In genomic region chr7:100676501-100677306, GRCh38 we compare ENCODE assay signal across 9 cellular contexts. TPM values are rescaled to one million over a fixed set of nuclear protein-coding genes. Genes with fewer than 3 reads are reported as not detected.
DNase-seq lines count a peak whose midpoint lies in the region; ATAC-seq, FAIRE-seq and TF ChIP-seq lines count a peak whose summit lies in the region.
"Had no signal": no experiment of that assay in that cellular context is flagged by ENCODE, and none has a peak within 500 bp of the region (broad histone marks: within the 10 kb centered on the region; RNA-seq: fewer than 3 reads in every experiment).

No MANE protein-coding gene starts in this region.

- H3K27ac Mint-ChIP-seq in GM23338, result peak overlapping the region; percentile 78
- H3K27ac Mint-ChIP-seq in activated T-helper 2 cell treated with anti-CD3 and anti-CD28 coated beads, Interferon-gamma antibody, Interleukin-2, Interleukin-4, amounts not matched to agents 10 μg/mL and 5 μg/mL and 100 μg/mL, durations not matched to agents 14 hours and 24 hours and 36 hours, result peak overlapping the region; percentile 74

- H3K4me3 ChIP-seq in GM23338 (peak overlapping the region; percentile 93), left ventricle myocardium inferior (peak overlapping the region; percentile 99), skeletal muscle tissue (ENCODE audit: low read length in 3 of 3) (peak overlapping the region in 2 of 3 donors; percentile 13 to 24)

- intact Hi-C loops in activated T-helper 2 cell treated with anti-CD3 and anti-CD28 coated beads, Interferon-gamma antibody, Interleukin-2, Interleukin-4, amounts not matched to agents 10 μg/mL and 5 μg/mL and 100 μg/mL, durations not matched to agents 14 hours and 24 hours and 36 hours (cut with micrococcal nuclease), result loop anchor here (10.0 kb wide), 2 partner anchors 132 to 202 kb away; partner anchors contain the start of gene TSC22D4
- intact Hi-C loops in left ventricle myocardium inferior (cut with micrococcal nuclease), result no loop called here

- no peaks in the 10 kb centered on the region; the same call in 1 of the 2 replicates for H4K20me1 ChIP-seq in GM23338 (replicated peaks; ENCODE audit: insufficient read depth)

- FAIRE-seq in H54 (lab: Jason Lieb, UNC), result no peak

- peaks cover 13% of the 10 kb centered on the region for H3K27me3 ChIP-seq in GM23338 (ENCODE audit: insufficient read depth)
- no peaks in the 10 kb centered on the region for H3K27me3 ChIP-seq in left ventricle myocardium inferior (ENCODE audit: low read depth)
- H3K27me3 ChIP-seq in skeletal muscle tissue (ENCODE audit: control insufficient read depth in 3 of 3, insufficient read depth in 3 of 3, low read length in 3 of 3), result no peaks in the 10 kb centered on the region

- H3K9me2 ChIP-seq in GM23338 (ENCODE audit: insufficient read depth), result no peaks in the 10 kb centered on the region

- TF ChIP-seq POLR2A in H54 (IDR thresholded peaks at IDR 0.05; ENCODE audit: low read depth, low read length), result no peak

- peaks cover 33% of the 10 kb centered on the region for H3K27me3 Mint-ChIP-seq in GM23338 (ENCODE audit: insufficient read depth, low read depth, poor library complexity)
- H3K27me3 Mint-ChIP-seq in activated T-helper 2 cell treated with anti-CD3 and anti-CD28 coated beads, Interferon-gamma antibody, Interleukin-2, Interleukin-4, amounts not matched to agents 10 μg/mL and 5 μg/mL and 100 μg/mL, durations not matched to agents 14 hours and 24 hours and 36 hours (ENCODE audit: low read depth), result no peaks in the 10 kb centered on the region

- DNase-seq in GM23338 (ENCODE audit: low spot score) (no peak), left ventricle myocardium inferior (peak; percentile 21), GM19238 (ENCODE audit: insufficient read length, low spot score) (no peak), H54 (ENCODE audit: insufficient read length, low spot score) (no peak), HEK293T (ENCODE audit: extremely low spot score) (no peak), AG20443 (ENCODE audit: low spot score) (no peak)
- no peak for DNase-seq in activated T-helper 2 cell treated with anti-CD3 and anti-CD28 coated beads, Interferon-gamma antibody, Interleukin-2, Interleukin-4, amounts not matched to agents 10 μg/mL and 5 μg/mL and 100 μg/mL, durations not matched to agents 14 hours and 24 hours and 36 hours (ENCODE audit: low spot score)
- DNase-seq: SHP77 treated with DMSO at 0.1 percent for 48 hours had no signal

- H3K4me1 Mint-ChIP-seq in GM23338, result peaks cover 11% of the 10 kb centered on the region
- H3K4me1 Mint-ChIP-seq in activated T-helper 2 cell treated with anti-CD3 and anti-CD28 coated beads, Interferon-gamma antibody, Interleukin-2, Interleukin-4, amounts not matched to agents 10 μg/mL and 5 μg/mL and 100 μg/mL, durations not matched to agents 14 hours and 24 hours and 36 hours (ENCODE audit: low read depth), result peaks cover 11% of the 10 kb centered on the region

- no peaks in the 10 kb centered on the region for H3K9me3 ChIP-seq in left ventricle myocardium inferior (replicated peaks)
- no peaks in the 10 kb centered on the region for H3K9me3 ChIP-seq in skeletal muscle tissue (ENCODE audit: control insufficient read depth in 3 of 3, low read length in 3 of 3)

- H3K36me3 ChIP-seq in GM23338 (ENCODE audit: insufficient read depth) (no peaks in the 10 kb centered on the region), left ventricle myocardium inferior (peaks cover 41% of the 10 kb centered on the region), skeletal muscle tissue (ENCODE audit: control insufficient read depth in 3 of 3, insufficient read depth in 3 of 3, low read length in 3 of 3) (peaks cover 25 to 32% (median 30%) of the 10 kb centered on the region in 3 donors)

- H3K27ac ChIP-seq in GM23338 (ENCODE audit: low read depth) (no peak overlapping the region), left ventricle myocardium inferior (replicated peaks) (peak overlapping the region; percentile 99), skeletal muscle tissue (ENCODE audit: low read depth, low read length) (peak overlapping the region; percentile 98)

- peak overlapping the region in 2 of 3 donors; percentile 45 to 63 for H3K9ac ChIP-seq in skeletal muscle tissue (ENCODE audit: low read depth in 1 of 3, low read length in 3 of 3)

- TF ChIP-seq CTCF in GM23338 (conservative IDR thresholded peaks at IDR 0.05; ENCODE audit: low read depth in 2 of 2) (no peak), left ventricle myocardium inferior (IDR thresholded peaks at IDR 0.05; ENCODE audit: borderline replicate concordance) (no peak)

- peaks cover 11% of the 10 kb centered on the region for H3K4me1 ChIP-seq in GM23338 (ENCODE audit: insufficient read depth)
- H3K4me1 ChIP-seq in left ventricle myocardium inferior, result peaks cover 75% of the 10 kb centered on the region
- H3K4me1 ChIP-seq in skeletal muscle tissue (ENCODE audit: control insufficient read depth in 3 of 3, insufficient read depth in 3 of 3, low read length in 3 of 3), result peaks cover 5 to 9% (median 8%) of the 10 kb centered on the region in 3 donors

- H2AFZ ChIP-seq in GM23338, result no peak overlapping the region

- H3K9me3 Mint-ChIP-seq in GM23338, result no peaks in the 10 kb centered on the region
- no peaks in the 10 kb centered on the region for H3K9me3 Mint-ChIP-seq in activated T-helper 2 cell treated with anti-CD3 and anti-CD28 coated beads, Interferon-gamma antibody, Interleukin-2, Interleukin-4, amounts not matched to agents 10 μg/mL and 5 μg/mL and 100 μg/mL, durations not matched to agents 14 hours and 24 hours and 36 hours

- peak overlapping the region; percentile 99 for H3K4me2 ChIP-seq in GM23338

- POLR2A ChIA-PET in HEK293T (lab: Yijun Ruan, JAX), result interaction anchor here (1.0 to 2.1 kb wide), 2 partner anchors 15 to 29 kb away, joined by 4 to 9 read pairs; partner anchors contain the start of gene POP7

- H3K36me3 Mint-ChIP-seq in GM23338 (ENCODE audit: low read depth), result peaks cover 34% of the 10 kb centered on the region
- peaks cover 30% of the 10 kb centered on the region for H3K36me3 Mint-ChIP-seq in activated T-helper 2 cell treated with anti-CD3 and anti-CD28 coated beads, Interferon-gamma antibody, Interleukin-2, Interleukin-4, amounts not matched to agents 10 μg/mL and 5 μg/mL and 100 μg/mL, durations not matched to agents 14 hours and 24 hours and 36 hours (ENCODE audit: low read depth)

- ATAC-seq in GM23338, result no peak

- H3K79me2 ChIP-seq in GM23338 (replicated peaks; ENCODE audit: insufficient read depth), result no peaks in the 10 kb centered on the region

- peak overlapping the region; percentile 79 for H3K4me3 Mint-ChIP-seq in GM23338
- H3K4me3 Mint-ChIP-seq in activated T-helper 2 cell treated with anti-CD3 and anti-CD28 coated beads, Interferon-gamma antibody, Interleukin-2, Interleukin-4, amounts not matched to agents 10 μg/mL and 5 μg/mL and 100 μg/mL, durations not matched to agents 14 hours and 24 hours and 36 hours (ENCODE audit: low read depth), result peak overlapping the region; percentile 75

- CTCF ChIA-PET in HEK293T (lab: Yijun Ruan, JAX), result interaction anchor here (0.8 to 1.4 kb wide), 2 partner anchors 14 to 15 kb away, joined by 3 to 4 read pairs; no protein-coding TSS in a partner anchor

- H3F3A ChIP-seq in GM23338 (replicated peaks; ENCODE audit: low read depth), result peaks cover 33% of the 10 kb centered on the region

TF ChIP-seq in GM23338, 12 proteins besides CTCF, POLR2A, EP300 and RAD21 (continues in another document):
- TF ChIP-seq NANOG (IDR thresholded peaks at IDR 0.05; ENCODE audit: borderline replicate concordance) (no peak), ZNF331 (CRISPR knock-in tag; IDR thresholded peaks at IDR 0.05; ENCODE audit: low read depth) (no peak), POLR2AphosphoS5 (IDR thresholded peaks at IDR 0.05; ENCODE audit: low read depth) (no peak)

TF ChIP-seq in HEK293T, 16 proteins besides CTCF, POLR2A, EP300 and RAD21 (continues in another document):
- TF ChIP-seq L3MBTL2 (conservative IDR thresholded peaks at IDR 0.05), result no peak
- no peak for TF ChIP-seq BHLHE40 (IDR thresholded peaks at IDR 0.05; ENCODE audit: borderline replicate concordance)
- no peak for TF ChIP-seq SUZ12 (IDR thresholded peaks at IDR 0.05)
- TF ChIP-seq TARDBP (IDR thresholded peaks at IDR 0.05), result no peak
- no peak for TF ChIP-seq FOXA1 (IDR thresholded peaks at IDR 0.05)

RNA-seq across cellular contexts. Expression of gene GNB2, which starts 3.2 kb away (rescaled TPM):
- 153 and 156 TPM in 2 replicates for total RNA-seq in GM23338 (2014; rRNA removed; shearing (Covaris generic))
- polyA plus RNA-seq in GM23338 (2016; fragmentation: Nextera tagmentation; extraction: Ambion mirVana), result 112 and 113 TPM in 2 replicates
- total RNA-seq in activated T-helper 2 cell treated with anti-CD3 and anti-CD28 coated beads, Interferon-gamma antibody, Interleukin-2, Interleukin-4, amounts not matched to agents 10 μg/mL and 5 μg/mL and 100 μg/mL, durations not matched to agents 14 hours and 24 hours and 36 hours, result 221 and 224 TPM in 2 replicates
- total RNA-seq in left ventricle myocardium inferior (98.3 TPM), skeletal muscle tissue (48.5 TPM)

RNA-seq across cellular contexts. Expression of gene GIGYF1, which starts 17.3 kb away (rescaled TPM):
- 50.6 and 69.8 TPM in 2 replicates for total RNA-seq in GM23338 (2014; rRNA removed; shearing (Covaris generic))
- polyA plus RNA-seq in GM23338 (2016; fragmentation: Nextera tagmentation; extraction: Ambion mirVana), result 40.0 and 40.4 TPM in 2 replicates
- 51.0 and 53.9 TPM in 2 replicates for total RNA-seq in activated T-helper 2 cell treated with anti-CD3 and anti-CD28 coated beads, Interferon-gamma antibody, Interleukin-2, Interleukin-4, amounts not matched to agents 10 μg/mL and 5 μg/mL and 100 μg/mL, durations not matched to agents 14 hours and 24 hours and 36 hours
- total RNA-seq in left ventricle myocardium inferior, result 24.5 TPM
- 12.0 TPM for total RNA-seq in skeletal muscle tissue

RNA-seq across cellular contexts. Expression of gene ACTL6B, which starts 20.5 kb away (rescaled TPM):
- total RNA-seq in GM23338 (2014; rRNA removed; shearing (Covaris generic)), result 0.69 TPM in 1 of 2 replicates, not detected in the other
- 2.5 and 3.5 TPM in 2 replicates for polyA plus RNA-seq in GM23338 (2016; fragmentation: Nextera tagmentation; extraction: Ambion mirVana)
- not detected in 2 replicates for total RNA-seq in activated T-helper 2 cell treated with anti-CD3 and anti-CD28 coated beads, Interferon-gamma antibody, Interleukin-2, Interleukin-4, amounts not matched to agents 10 μg/mL and 5 μg/mL and 100 μg/mL, durations not matched to agents 14 hours and 24 hours and 36 hours
- not detected for total RNA-seq in left ventricle myocardium inferior
- total RNA-seq in skeletal muscle tissue, result not detected

RNA-seq across cellular contexts. Expression of gene POP7, which starts 29.2 kb away (rescaled TPM):
- 87.3 and 110 TPM in 2 replicates for total RNA-seq in GM23338 (2014; rRNA removed; shearing (Covaris generic))
- 216 and 219 TPM in 2 replicates for polyA plus RNA-seq in GM23338 (2016; fragmentation: Nextera tagmentation; extraction: Ambion mirVana)
- total RNA-seq in activated T-helper 2 cell treated with anti-CD3 and anti-CD28 coated beads, Interferon-gamma antibody, Interleukin-2, Interleukin-4, amounts not matched to agents 10 μg/mL and 5 μg/mL and 100 μg/mL, durations not matched to agents 14 hours and 24 hours and 36 hours, result 67.6 and 68.7 TPM in 2 replicates
- total RNA-seq in left ventricle myocardium inferior (30.6 TPM), skeletal muscle tissue (27.7 TPM)

RNA-seq across cellular contexts. Expression of gene TFR2, which starts 35.4 kb away (rescaled TPM):
- 4.2 and 5.6 TPM in 2 replicates for total RNA-seq in GM23338 (2014; rRNA removed; shearing (Covaris generic))
- polyA plus RNA-seq in GM23338 (2016; fragmentation: Nextera tagmentation; extraction: Ambion mirVana), result 3.7 and 4.3 TPM in 2 replicates
- total RNA-seq in activated T-helper 2 cell treated with anti-CD3 and anti-CD28 coated beads, Interferon-gamma antibody, Interleukin-2, Interleukin-4, amounts not matched to agents 10 μg/mL and 5 μg/mL and 100 μg/mL, durations not matched to agents 14 hours and 24 hours and 36 hours, result 16.7 and 19.7 TPM in 2 replicates
- total RNA-seq in left ventricle myocardium inferior (0.25 TPM), skeletal muscle tissue (1.0 TPM)

Comparison
In these comparisons a context has a peak if more than half of its experiments do, and no peak if none do; other contexts are left out.
1. H3K4me3 ChIP-seq: peak in every context shown above with its lines; median percentile 99 in left ventricle myocardium inferior; 93 in GM23338; 18 in skeletal muscle tissue.